ENCODE assay signal across 8 cellular contexts in the genomic region with DNA sequence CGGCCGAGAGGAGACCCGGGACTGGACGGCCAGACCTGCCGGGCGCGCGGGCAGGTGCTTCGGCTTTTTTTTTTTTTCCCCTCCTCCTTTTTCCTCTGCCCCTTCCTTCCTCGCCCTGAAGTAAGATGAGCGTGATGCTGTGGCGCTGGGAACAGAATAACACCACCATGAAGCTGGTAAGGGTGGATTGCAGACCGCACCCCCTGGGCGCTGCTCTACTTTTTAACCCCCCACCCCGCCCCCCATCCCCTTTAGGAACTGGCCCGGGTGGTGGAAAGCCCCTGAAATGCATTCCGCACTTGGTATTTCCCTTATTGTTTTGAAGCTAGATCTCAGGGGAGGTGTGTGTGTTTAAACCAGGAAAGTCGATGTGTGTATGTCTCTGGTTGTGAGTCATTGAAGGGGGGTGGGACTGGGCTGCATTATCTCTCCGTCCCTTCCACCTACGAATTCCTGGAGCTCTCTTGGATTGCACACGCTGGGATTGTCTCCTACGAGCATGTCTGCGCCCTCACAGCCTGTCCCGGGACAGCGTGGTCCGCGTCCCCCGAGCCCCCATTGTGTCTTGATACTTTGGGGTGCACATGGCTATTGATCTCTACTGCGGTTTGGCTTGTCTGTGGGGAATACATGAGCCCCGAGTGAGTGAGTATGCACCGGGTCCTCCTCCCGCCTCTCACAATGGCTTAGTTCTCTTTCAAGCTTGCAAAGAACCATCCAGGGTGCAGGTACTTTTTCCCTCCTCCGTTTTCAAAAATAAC.
DNase-seq lines count a peak whose midpoint lies in the region; ATAC-seq, FAIRE-seq and TF ChIP-seq lines count a peak whose summit lies in the region.

No MANE protein-coding gene starts in this region.

- DNase-seq in NCI-H2227 (lab: John Stamatoyannopoulos, UW; ENCODE audit: unreplicated experiment) (peak; percentile 18), NCI-H2227 treated with DMSO at 0.1 percent for 48 hours (lab: John Stamatoyannopoulos, UW) (no peak), NCI-H146 treated with DMSO at 0.1 percent for 48 hours (lab: John Stamatoyannopoulos, UW; ENCODE audit: unreplicated experiment) (peak; percentile 40), D721Med (ENCODE audit: insufficient read length, low spot score) (no peak), OCI-M2 (lab: John Stamatoyannopoulos, UW; ENCODE audit: unreplicated experiment) (no peak)
- DNase-seq in effector memory CD8-positive, alpha-beta T cell, result no peak

- peaks cover 9% of the 10 kb centered on the region in 2 donors for H3K4me1 Mint-ChIP-seq in effector memory CD8-positive, alpha-beta T cell (ENCODE audit: low read depth in 2 of 2)

- no peak overlapping the region for H3K27ac Mint-ChIP-seq in effector memory CD8-positive, alpha-beta T cell

- no peaks in the 10 kb centered on the region for H3K27me3 ChIP-seq in mucosa of rectum (ENCODE audit: control insufficient read depth in 2 of 2, insufficient read depth in 2 of 2, low read length in 2 of 2)

- no peaks in the 10 kb centered on the region for H3K9me3 ChIP-seq in mucosa of rectum (ENCODE audit: control insufficient read depth in 2 of 2, low read length in 2 of 2)

- no peaks in the 10 kb centered on the region for H3K36me3 Mint-ChIP-seq in effector memory CD8-positive, alpha-beta T cell (ENCODE audit: insufficient read depth)

- H3K27me3 Mint-ChIP-seq in effector memory CD8-positive, alpha-beta T cell, result peaks cover 64 to 76% of the 10 kb centered on the region in 2 donors

- TF ChIP-seq CTCF in D721Med (IDR thresholded peaks at IDR 0.05; ENCODE audit: insufficient read depth, missing control alignments), result no peak

- no peaks in the 10 kb centered on the region for H3K9me3 Mint-ChIP-seq in effector memory CD8-positive, alpha-beta T cell

- H3K36me3 ChIP-seq in mucosa of rectum (ENCODE audit: control insufficient read depth in 2 of 2, insufficient read depth in 2 of 2, low read length in 2 of 2), result no peaks in the 10 kb centered on the region

- peak overlapping the region; percentile 69 to 73 for H3K4me3 ChIP-seq in mucosa of rectum (ENCODE audit: low read length in 2 of 2)

- peak overlapping the region; percentile 12 to 33 for H3K4me3 Mint-ChIP-seq in effector memory CD8-positive, alpha-beta T cell

- H3K27ac ChIP-seq in mucosa of rectum (ENCODE audit: low read depth in 2 of 2, low read length in 2 of 2), result no peak overlapping the region

- FAIRE-seq in D721Med (lab: Jason Lieb, UNC), result no peak

- H3K9ac ChIP-seq in mucosa of rectum (ENCODE audit: low read depth in 1 of 2, low read length in 2 of 2), result peak overlapping the region in 1 of 2 donors; percentile 60

- H3K4me1 ChIP-seq in mucosa of rectum (ENCODE audit: control insufficient read depth in 2 of 2, insufficient read depth in 2 of 2, low read length in 2 of 2), result peaks cover 7 to 9% of the 10 kb centered on the region in 2 donors

- ATAC-seq in GM21786 (IDR thresholded peaks at IDR 0.05; ENCODE audit: unreplicated experiment), result peak; percentile 72
- no peak for ATAC-seq in effector memory CD8-positive, alpha-beta T cell (replicated peaks)

Comparison
In these comparisons a context has a peak if more than half of its experiments do, and no peak if none do; other contexts are left out.
1. DNase-seq: peak in NCI-H2227 (single experiment) and NCI-H146 treated with DMSO at 0.1 percent for 48 hours (single experiment); none in NCI-H2227 treated with DMSO at 0.1 percent for 48 hours (single experiment), effector memory CD8-positive, alpha-beta T cell (0 of 3), D721Med (single experiment) and OCI-M2 (single experiment).